In genomic region chrX:121858867-121859647, GRCh38 we compare ENCODE assay signal across 26 cellular contexts.
"Had no signal": no experiment of that assay in that cellular context is flagged by ENCODE, and none has a peak within 500 bp of the region (broad histone marks: within the 10 kb centered on the region; RNA-seq: fewer than 3 reads in every experiment).

No MANE protein-coding gene starts in this region.

- H3K27me3 Mint-ChIP-seq: activated CD4-positive, alpha-beta memory T cell treated with anti-CD3 and anti-CD28 coated beads for 36 hours; activated CD4-positive, alpha-beta T cell treated with anti-CD3 and anti-CD28 coated beads, Interleukin-2, amount 10 ng/mL, durations not matched to agents 7 days and 5 days; activated naive CD8-positive, alpha-beta T cell treated with anti-CD3 and anti-CD28 coated beads, Interleukin-2, amount 10 ng/mL, durations not matched to agents 7 days and 5 days; activated T-helper 17 cell treated with anti-CD3 and anti-CD28 coated beads, Interleukin-2, amount 50 U/mL, for 72 hours had no signal

- H3K36me3 ChIP-seq: adrenal gland had no signal

- H3K9me3 ChIP-seq: adrenal gland, SK-N-SH had no signal

- H3K4me1 Mint-ChIP-seq: activated CD4-positive, alpha-beta T cell treated with anti-CD3 and anti-CD28 coated beads, Interleukin-2, amount 10 ng/mL, durations not matched to agents 7 days and 5 days; activated naive CD8-positive, alpha-beta T cell treated with anti-CD3 and anti-CD28 coated beads, Interleukin-2, amount 10 ng/mL, durations not matched to agents 7 days and 5 days; activated T-helper 17 cell treated with anti-CD3 and anti-CD28 coated beads, Interleukin-2, amount 50 U/mL, for 72 hours had no signal

- H3K36me3 Mint-ChIP-seq: activated CD4-positive, alpha-beta memory T cell treated with anti-CD3 and anti-CD28 coated beads for 36 hours; activated naive CD8-positive, alpha-beta T cell treated with anti-CD3 and anti-CD28 coated beads, Interleukin-2, amount 10 ng/mL, durations not matched to agents 7 days and 5 days had no signal

- H3K27ac Mint-ChIP-seq: activated CD4-positive, alpha-beta memory T cell treated with anti-CD3 and anti-CD28 coated beads for 36 hours; activated CD4-positive, alpha-beta T cell treated with anti-CD3 and anti-CD28 coated beads, Interleukin-2, amount 10 ng/mL, durations not matched to agents 7 days and 5 days; activated naive CD8-positive, alpha-beta T cell treated with anti-CD3 and anti-CD28 coated beads, Interleukin-2, amount 10 ng/mL, durations not matched to agents 7 days and 5 days; activated T-helper 17 cell treated with anti-CD3 and anti-CD28 coated beads, Interleukin-2, amount 50 U/mL, for 72 hours had no signal

- H3K27me3 ChIP-seq: adrenal gland had no signal

- ATAC-seq: activated T-cell treated with anti-CD3 and anti-CD28 coated beads, Interleukin-2, amount 50 U/mL, for 4 hours; activated T-helper 17 cell treated with anti-CD3 and anti-CD28 coated beads, Interleukin-2, amount 50 U/mL, for 72 hours; K562 had no signal

- H3K4me3 Mint-ChIP-seq: activated CD4-positive, alpha-beta memory T cell treated with anti-CD3 and anti-CD28 coated beads for 36 hours; activated CD4-positive, alpha-beta T cell treated with anti-CD3 and anti-CD28 coated beads, Interleukin-2, amount 10 ng/mL, durations not matched to agents 7 days and 5 days; activated naive CD8-positive, alpha-beta T cell treated with anti-CD3 and anti-CD28 coated beads, Interleukin-2, amount 10 ng/mL, durations not matched to agents 7 days and 5 days; activated T-cell treated with anti-CD3 and anti-CD28 coated beads, Interleukin-2, amount 50 U/mL, for 4 hours; activated T-helper 17 cell treated with anti-CD3 and anti-CD28 coated beads, Interleukin-2, amount 50 U/mL, for 72 hours had no signal

- H3K9me3 Mint-ChIP-seq: activated CD4-positive, alpha-beta memory T cell treated with anti-CD3 and anti-CD28 coated beads for 36 hours; activated CD4-positive, alpha-beta T cell treated with anti-CD3 and anti-CD28 coated beads, Interleukin-2, amount 10 ng/mL, durations not matched to agents 7 days and 5 days; activated naive CD8-positive, alpha-beta T cell treated with anti-CD3 and anti-CD28 coated beads, Interleukin-2, amount 10 ng/mL, durations not matched to agents 7 days and 5 days; activated T-cell treated with anti-CD3 and anti-CD28 coated beads, Interleukin-2, amount 50 U/mL, for 4 hours; activated T-helper 17 cell treated with anti-CD3 and anti-CD28 coated beads, Interleukin-2, amount 50 U/mL, for 72 hours had no signal

- DNase-seq: activated CD4-positive, alpha-beta memory T cell treated with anti-CD3 and anti-CD28 coated beads for 36 hours; activated CD4-positive, alpha-beta T cell treated with anti-CD3 and anti-CD28 coated beads, Interleukin-2, amount 10 ng/mL, durations not matched to agents 7 days and 5 days; activated CD4-positive, CD25-positive, alpha-beta regulatory T cell; activated CD8-positive, alpha-beta memory T cell treated with anti-CD3 and anti-CD28 coated beads for 24 hours; activated gamma-delta T cell; activated naive CD4-positive, alpha-beta T cell treated with anti-CD3 and anti-CD28 coated beads, Interleukin-2, amount 50 U/mL, for 16 hours; activated naive CD8-positive, alpha-beta T cell treated with anti-CD3 and anti-CD28 coated beads, Interleukin-2, amount 10 ng/mL, durations not matched to agents 7 days and 5 days; activated T-cell treated with anti-CD3 and anti-CD28 coated beads, Interleukin-2, amount 50 U/mL, for 4 hours; adrenal gland; anterior cingulate cortex; central memory CD4-positive, alpha-beta T cell; Karpas-422; MM.1S; NCI-H1105; NCI-H1436; NCI-H1694 treated with DMSO at 0.1 percent for 48 hours; NCI-H2081 treated with DMSO at 0.1 percent for 48 hours; NCI-H2171 treated with DMSO at 0.1 percent for 48 hours; NCI-H226; NCI-H526; PC-9; SK-N-SH; T-helper 1 cell had no signal

- H3K4me3 ChIP-seq: adrenal gland, K562, PC-9 had no signal

- H3K27ac ChIP-seq: adrenal gland, PC-9, VCaP had no signal

- H3K4me1 ChIP-seq: adrenal gland had no signal
